In the genomic region with DNA sequence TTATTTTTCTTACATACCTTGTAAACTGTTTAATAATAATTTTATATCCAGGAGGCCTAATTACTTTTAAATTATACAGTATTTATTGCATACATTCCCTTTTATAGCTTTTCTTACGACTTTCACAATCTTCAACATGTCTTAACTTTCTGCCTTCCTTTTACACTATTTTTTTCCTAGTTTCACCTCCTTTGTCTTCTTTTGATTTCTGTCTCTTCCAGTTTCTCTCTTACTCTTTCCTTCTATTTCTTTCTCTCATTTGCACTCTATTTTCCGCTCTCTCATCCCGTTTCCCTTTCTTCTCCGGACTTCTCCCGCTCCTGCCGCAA, we compare ENCODE assay signal across 8 cellular contexts. TPM values are rescaled to one million over a fixed set of nuclear protein-coding genes. Genes with fewer than 3 reads are reported as not detected.
A peak's percentile ranks its signal among the peaks of the same experiment; 100 is the strongest.
DNase-seq lines count a peak whose midpoint lies in the region; ATAC-seq, FAIRE-seq and TF ChIP-seq lines count a peak whose summit lies in the region.

No MANE protein-coding gene starts in this region.

- ATAC-seq in pancreas, result peak in 1 of 4 donors; percentile 8
- no peak for ATAC-seq in GM21381 (IDR thresholded peaks at IDR 0.05; ENCODE audit: unreplicated experiment)

- peaks cover 11 to 45% (median 28%) of the 10 kb centered on the region in 3 donors for H3K4me1 Mint-ChIP-seq in CD8-positive, alpha-beta memory T cell

- H3K27ac Mint-ChIP-seq in CD8-positive, alpha-beta memory T cell, result peak overlapping the region in 3 of 8 donors; percentile 17 to 76 (median 56)

- TF ChIP-seq CTCF in VCaP (conservative IDR thresholded peaks at IDR 0.05) (no peak), foreskin fibroblast (IDR thresholded peaks at IDR 0.05; ENCODE audit: low read depth, low read length) (no peak), pancreas (IDR thresholded peaks at IDR 0.05) (no peak)

- H3K9me3 Mint-ChIP-seq in CD8-positive, alpha-beta memory T cell, result no peaks in the 10 kb centered on the region

- H3K4me3 Mint-ChIP-seq in CD8-positive, alpha-beta memory T cell, result peak overlapping the region in 5 of 7 donors; percentile 16 to 68 (median 35)

- CTCF ChIA-PET in CD8-positive, alpha-beta memory T cell (lab: Charles Lee), result no interaction called here

- intact Hi-C loops in pancreas (cut with DNase I), result no loop called here

- peaks cover 6% of the 10 kb centered on the region for H3K36me3 ChIP-seq in CD8-positive, alpha-beta memory T cell (ENCODE audit: insufficient read depth, low read length)
- peaks cover 0 to 2% (median 0%) of the 10 kb centered on the region in 3 donors for H3K36me3 ChIP-seq in pancreas

- POLR2A ChIA-PET in CD8-positive, alpha-beta memory T cell (lab: Charles Lee), result no interaction called here

- no peak for FAIRE-seq in pancreas (lab: Jason Lieb, UNC)

- H3K36me3 Mint-ChIP-seq in CD8-positive, alpha-beta memory T cell, result peaks cover 14 to 40% (median 26%) of the 10 kb centered on the region in 3 donors

- H3K27me3 Mint-ChIP-seq in CD8-positive, alpha-beta memory T cell, result no peaks in the 10 kb centered on the region

- no peak overlapping the region for H3K27ac ChIP-seq in CD8-positive, alpha-beta memory T cell (ENCODE audit: low read depth, low read length)
- peak overlapping the region; percentile 92 for H3K27ac ChIP-seq in VCaP
- H3K27ac ChIP-seq in pancreas, result peak overlapping the region in 3 of 4 donors; percentile 20 to 72 (median 71)

- 47 to 52% methylated on average over 6 of the region's 6 CpGs for WGBS in pancreas, 2 donors

- DNase-seq in CD8-positive, alpha-beta memory T cell, result no peak
- DNase-seq in foreskin fibroblast (no peak), pancreas (no peak), SK-N-DZ (ENCODE audit: low spot score) (no peak)
- DNase-seq in stimulated activated CD8-positive, alpha-beta memory T cell treated with anti-CD3 and anti-CD28 coated beads, Interleukin-4, amount 100 ng/mL, for 48 hours, result no peak
- DNase-seq in activated CD4-positive, CD25-positive, alpha-beta regulatory T cell treated with anti-CD3 and anti-CD28 coated beads, Interleukin-2, amount 50 U/mL, for 72 hours, result no peak

- no peaks in the 10 kb centered on the region for H3K27me3 ChIP-seq in CD8-positive, alpha-beta memory T cell (ENCODE audit: insufficient read depth, low read length, poor library complexity, severe bottlenecking)
- H3K27me3 ChIP-seq in pancreas, result no peaks in the 10 kb centered on the region

- no peaks in the 10 kb centered on the region for H3K4me1 ChIP-seq in CD8-positive, alpha-beta memory T cell (ENCODE audit: insufficient read depth, low read length)
- H3K4me1 ChIP-seq in pancreas, result peaks cover 0 to 3% (median 0%) of the 10 kb centered on the region in 3 donors

- H3K4me3 ChIP-seq in CD8-positive, alpha-beta memory T cell (ENCODE audit: low read length), result no peak overlapping the region
- H3K4me3 ChIP-seq in foreskin fibroblast (ENCODE audit: low read depth in 1 of 2, low read length in 2 of 2) (peak overlapping the region; percentile 59 to 71), pancreas (peak overlapping the region in 2 of 4 donors; percentile 24 to 36)

- no peaks in the 10 kb centered on the region for H3K9me3 ChIP-seq in CD8-positive, alpha-beta memory T cell (ENCODE audit: low read length)
- no peaks in the 10 kb centered on the region for H3K9me3 ChIP-seq in pancreas

RNA-seq across cellular contexts. Expression of gene ZNF552, which starts 11.5 kb away (rescaled TPM):
- 10 to 100 TPM in 1 of 2 experiments, 1 to 10 TPM in 1; 7.2 to 10.6 TPM for total RNA-seq in CD8-positive, alpha-beta memory T cell
- 11.3 TPM for polyA plus RNA-seq in CD8-positive, alpha-beta memory T cell
- total RNA-seq in pancreas, result 1 to 10 TPM; 3.4 to 5.8 (median 4.1) TPM
- 1 to 10 TPM; 3.4 to 4.7 TPM for polyA plus RNA-seq in pancreas
- polyA plus RNA-seq in SK-N-DZ (2014; cell fraction: cytosol; rRNA removed), result 4.0 and 5.3 TPM in 2 replicates
- 3.8 and 7.2 TPM in 2 replicates for polyA plus RNA-seq in SK-N-DZ (2014; cell fraction: nucleus; rRNA removed)

RNA-seq across cellular contexts. Expression of gene ZNF587B, which starts 26.9 kb away (rescaled TPM):
- 10 to 100 TPM; 24.8 to 25.4 TPM for total RNA-seq in CD8-positive, alpha-beta memory T cell
- polyA plus RNA-seq in CD8-positive, alpha-beta memory T cell, result 1.4 TPM
- total RNA-seq in pancreas, result 10 to 100 TPM in 1 of 6 donors, 1 to 10 TPM in 5; 8.0 to 10.3 (median 9.0) TPM
- 1 to 10 TPM; 4.4 to 8.4 TPM for polyA plus RNA-seq in pancreas
- polyA plus RNA-seq in SK-N-DZ (2014; cell fraction: cytosol; rRNA removed), result 6.8 and 7.7 TPM in 2 replicates
- polyA plus RNA-seq in SK-N-DZ (2014; cell fraction: nucleus; rRNA removed), result 8.0 TPM in 2 replicates

RNA-seq across cellular contexts. Expression of gene ZNF586, which starts 33.8 kb away (rescaled TPM):
- 10 to 100 TPM; 15.6 to 17.1 TPM for total RNA-seq in CD8-positive, alpha-beta memory T cell
- polyA plus RNA-seq in CD8-positive, alpha-beta memory T cell, result 18.6 TPM
- total RNA-seq in pancreas, result 10 to 100 TPM in 1 of 6 donors, 1 to 10 TPM in 5; 3.9 to 12.9 (median 5.3) TPM
- 1 to 10 TPM; 3.0 to 4.3 TPM for polyA plus RNA-seq in pancreas
- polyA plus RNA-seq in SK-N-DZ (2014; cell fraction: cytosol; rRNA removed), result 13.1 and 14.4 TPM in 2 replicates
- polyA plus RNA-seq in SK-N-DZ (2014; cell fraction: nucleus; rRNA removed), result 10.5 and 13.4 TPM in 2 replicates

RNA-seq across cellular contexts. Expression of gene ZNF587, which starts 46.4 kb away (rescaled TPM):
- total RNA-seq in CD8-positive, alpha-beta memory T cell, result 10 to 100 TPM; 24.2 to 27.2 TPM
- polyA plus RNA-seq in CD8-positive, alpha-beta memory T cell, result 4.8 TPM
- total RNA-seq in pancreas, result 10 to 100 TPM; 12.2 to 29.5 (median 16.1) TPM
- 10 to 100 TPM in 1 of 2 donors, 1 to 10 TPM in 1; 9.3 to 28.2 TPM for polyA plus RNA-seq in pancreas
- 6.5 and 7.3 TPM in 2 replicates for polyA plus RNA-seq in SK-N-DZ (2014; cell fraction: cytosol; rRNA removed)
- 11.3 and 15.0 TPM in 2 replicates for polyA plus RNA-seq in SK-N-DZ (2014; cell fraction: nucleus; rRNA removed)

RNA-seq across cellular contexts. Expression of gene ZNF776, which starts 56.6 kb away (rescaled TPM):
- total RNA-seq in CD8-positive, alpha-beta memory T cell, result 10 to 100 TPM; 13.3 to 17.2 TPM
- polyA plus RNA-seq in CD8-positive, alpha-beta memory T cell, result 7.0 TPM
- 10 to 100 TPM in 1 of 6 donors, 1 to 10 TPM in 5; 2.9 to 10.8 (median 4.5) TPM for total RNA-seq in pancreas
- 1 to 10 TPM; 2.9 to 6.3 TPM for polyA plus RNA-seq in pancreas
- polyA plus RNA-seq in SK-N-DZ (2014; cell fraction: cytosol; rRNA removed), result 8.9 and 12.1 TPM in 2 replicates
- polyA plus RNA-seq in SK-N-DZ (2014; cell fraction: nucleus; rRNA removed), result 10.6 and 12.8 TPM in 2 replicates
